In the genomic region with DNA sequence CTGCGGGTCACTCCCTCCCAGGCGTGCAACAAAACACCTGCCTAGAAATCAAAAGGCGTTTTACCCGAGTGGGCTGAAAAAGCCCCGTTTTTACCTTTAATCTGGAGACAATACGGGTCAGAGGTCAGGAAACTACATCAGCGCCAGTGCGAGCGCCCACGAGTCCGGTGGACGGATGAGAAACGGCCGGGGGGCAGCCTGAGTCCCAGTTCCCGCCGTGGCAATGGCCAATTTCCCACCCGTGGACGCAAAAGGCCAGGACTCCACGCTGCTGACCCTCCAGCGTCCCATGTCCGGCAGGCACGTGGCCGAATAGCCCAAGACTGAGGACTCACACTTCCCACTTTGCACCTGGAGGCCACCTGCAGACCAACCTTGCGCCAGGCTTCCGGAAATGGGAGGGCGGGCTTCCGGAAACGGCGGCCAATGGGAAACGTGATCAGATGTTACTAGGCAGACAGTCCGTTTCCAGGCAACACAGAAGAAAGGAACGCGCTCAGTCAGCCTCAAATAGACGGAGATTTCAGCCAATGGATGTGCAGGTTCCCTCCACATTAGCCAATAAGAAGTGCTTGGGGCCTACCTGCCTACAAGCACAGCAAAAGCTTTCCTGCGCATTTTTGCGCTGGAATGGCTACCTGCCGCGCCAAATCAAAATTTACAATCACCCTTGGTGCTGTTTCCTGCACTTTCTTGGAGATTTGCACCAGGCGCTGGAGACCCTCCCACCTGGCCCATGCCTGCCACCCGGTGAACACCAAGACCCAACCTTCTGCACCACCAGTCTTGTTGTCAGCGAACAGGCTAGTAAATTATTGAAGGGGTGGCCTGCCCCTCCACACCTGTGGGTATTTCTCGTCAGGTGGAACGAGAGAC, we compare ENCODE assay signal across 8 cellular contexts. TPM values are rescaled to one million over a fixed set of nuclear protein-coding genes. Genes with fewer than 3 reads are reported as not detected.
DNase-seq lines count a peak whose midpoint lies in the region; TF ChIP-seq lines count a peak whose summit lies in the region.

No MANE protein-coding gene starts in this region.

- H3K9ac ChIP-seq in GM23248, result peak overlapping the region; percentile 70

- no peaks in the 10 kb centered on the region for H3F3A ChIP-seq in GM23248 (ENCODE audit: insufficient read depth)

- H3K4me3 ChIP-seq in GM23248 (peak overlapping the region; percentile 88), lower leg skin (ENCODE audit: low read depth, poor library complexity, severe bottlenecking) (peak overlapping the region; percentile 59)

- DNase-seq in COR-L47 (lab: John Stamatoyannopoulos, UW) (peak; percentile 96), GM23248 (peak; percentile 97), NCI-H2227 (lab: John Stamatoyannopoulos, UW; ENCODE audit: unreplicated experiment) (peak; percentile 99), lower leg skin (ENCODE audit: low spot score in 2 of 2) (peak; percentile 84 to 92), RKO (ENCODE audit: low spot score) (no peak)
- peak; percentile 41 to 51 for DNase-seq in activated CD4-positive, alpha-beta T cell treated with anti-CD3 and anti-CD28 coated beads, Interleukin-2, amount 50 U/mL, for 4 hours
- DNase-seq in effector CD4-positive, alpha-beta T cell, result peak; percentile 11
- peak; percentile 49 for DNase-seq in stimulated activated CD4-positive, alpha-beta T cell treated with anti-CD3 and anti-CD28 coated beads, Interleukin-4, amount 100 ng/mL, for 1 hour

- no peak for TF ChIP-seq CTCF in lower leg skin (IDR thresholded peaks at IDR 0.05)

- WGBS in GM23248 (ENCODE audit: low coverage in 1 of 2, low lambda C conversion rate in 2 of 2, missing lambda C conversion rate in 2 of 2), 2 experiments, result 1 to 2% methylated on average over 43 of the region's 43 CpGs
- 2% methylated on average over 37 to 43 of the region's 43 CpGs for WGBS in lower leg skin, 2 donors

- no peaks in the 10 kb centered on the region for H3K79me2 ChIP-seq in GM23248 (ENCODE audit: insufficient read depth)

- in situ Hi-C loops in GM23248 (cut with MboI), result loop anchor here (10.0 kb wide), 1 partner anchor 77 kb away; no protein-coding TSS in a partner anchor

- TF ChIP-seq POLR2A in lower leg skin (IDR thresholded peaks at IDR 0.05), result no peak

- intact Hi-C loops in lower leg skin (cut with DNase I; ENCODE audit: low total_unique reads), result no loop called here

- H4K20me1 ChIP-seq in GM23248 (ENCODE audit: insufficient read depth), result no peaks in the 10 kb centered on the region

- H3K4me2 ChIP-seq in GM23248 (ENCODE audit: unreplicated experiment), result peak overlapping the region; percentile 88

- peaks cover 7% of the 10 kb centered on the region; the same call in 1 of the 2 replicates for H3K4me1 ChIP-seq in GM23248 (ENCODE audit: insufficient read depth)

- no peaks in the 10 kb centered on the region for H3K27me3 ChIP-seq in GM23248 (replicated peaks; ENCODE audit: insufficient read depth)

- no peaks in the 10 kb centered on the region for H3K9me2 ChIP-seq in GM23248 (ENCODE audit: insufficient read depth)

- H3K27ac ChIP-seq in GM23248, result no peak overlapping the region

- H3K9me3 ChIP-seq in GM23248 (ENCODE audit: low read depth), result no peaks in the 10 kb centered on the region

- H2AFZ ChIP-seq in GM23248, result peak overlapping the region; percentile 98

- H3K36me3 ChIP-seq in GM23248 (ENCODE audit: low read depth), result no peaks in the 10 kb centered on the region; the same call in 1 of the 2 replicates

RNA-seq across cellular contexts. Expression of a gene that starts 47.4 kb away (rescaled TPM):
- 1.7 and 3.0 TPM in 2 replicates for total RNA-seq in GM23248 (2014; rRNA removed; shearing (Covaris generic))
- polyA plus RNA-seq in GM23248 (2016; fragmentation: Nextera tagmentation; extraction: Ambion mirVana), result 1.2 and 1.5 TPM in 2 replicates
- 1 to 10 TPM; 3.6 to 8.1 (median 4.2) TPM for total RNA-seq in lower leg skin
